In the genomic region with DNA sequence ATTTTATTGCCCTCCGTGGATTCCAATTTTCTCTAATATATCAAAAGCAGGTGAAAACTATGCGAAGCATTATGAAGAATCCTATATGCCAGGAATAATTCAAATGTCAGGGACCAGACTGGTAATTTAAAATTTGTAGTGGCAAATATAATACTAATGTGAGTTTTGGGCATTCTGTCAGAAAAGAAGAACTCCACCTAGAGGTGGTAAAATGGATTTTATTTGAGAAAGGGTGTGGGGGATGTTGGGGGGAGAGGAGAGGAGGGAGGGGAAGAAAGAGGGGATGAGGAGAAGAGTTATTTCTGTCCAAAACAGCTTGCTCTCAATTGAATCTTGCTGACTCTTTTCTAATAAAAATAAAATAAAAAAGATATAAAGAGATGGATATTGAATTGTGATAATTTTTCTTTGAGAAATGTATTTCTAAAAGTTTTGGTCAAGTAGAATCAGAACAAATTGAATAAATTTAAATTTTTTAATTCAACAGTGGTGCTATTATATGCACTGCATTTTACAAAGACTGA, we compare ENCODE assay signal across 20 cellular contexts.
DNase-seq lines count a peak whose midpoint lies in the region; ATAC-seq and TF ChIP-seq lines count a peak whose summit lies in the region.
"Had no signal": no experiment of that assay in that cellular context is flagged by ENCODE, and none has a peak within 500 bp of the region (broad histone marks: within the 10 kb centered on the region; RNA-seq: fewer than 3 reads in every experiment).

No MANE protein-coding gene starts in this region.

- in situ Hi-C loops in GM13977 (cut with MboI; ENCODE audit: low pct_unique_long_range_greater_than_20kb, low sequenced_read_pairs, unreplicated experiment) = no loop called here

- DNase-seq in GM13977 (ENCODE audit: low spot score) (peak; percentile 6), Karpas-422 (no peak), WERI-Rb-1 (no peak), D341Med (ENCODE audit: low spot score) (no peak), NCI-H2107 treated with DMSO at 0.1 percent for 48 hours (lab: John Stamatoyannopoulos, UW; ENCODE audit: unreplicated experiment) (no peak)
- DNase-seq: activated CD4-positive, alpha-beta T cell treated with anti-CD3 and anti-CD28 coated beads for 48 hours; activated CD8-positive, alpha-beta memory T cell treated with anti-CD3 and anti-CD28 coated beads, Interleukin-2, amount 10 ng/mL, durations not matched to agents 7 days and 5 days; colonic mucosa; HFFc6; mammary epithelial cell; naive thymus-derived CD4-positive, alpha-beta T cell; NCI-H2171 treated with DMSO at 0.1 percent for 48 hours; stimulated activated CD4-positive, alpha-beta T cell treated with anti-CD3 and anti-CD28 coated beads, Interleukin-2, amount 100 ng/mL, for 24 hours had no signal

- no peaks in the 10 kb centered on the region for H4K20me1 ChIP-seq in Karpas-422 (ENCODE audit: insufficient read depth, low read depth, low read length)

- H3K9me3 ChIP-seq in Karpas-422 (ENCODE audit: low read length) = peaks cover 6% of the 10 kb centered on the region
- no peaks in the 10 kb centered on the region for H3K9me3 ChIP-seq in WERI-Rb-1 (ENCODE audit: severe bottlenecking)
- H3K9me3 ChIP-seq: colonic mucosa had no signal

- H3K27ac ChIP-seq in Karpas-422 (ENCODE audit: low read length) (no peak overlapping the region), WERI-Rb-1 (no peak overlapping the region)
- H3K27ac ChIP-seq: colonic mucosa, hepatocyte, KMS-11, tibial nerve had no signal

- no peak overlapping the region for H3K4me2 ChIP-seq in Karpas-422 (ENCODE audit: low read depth, low read length, poor library complexity, severe bottlenecking)
- H3K4me2 ChIP-seq: hepatocyte, KMS-11 had no signal

- no peaks in the 10 kb centered on the region for H3K27me3 Mint-ChIP-seq in nephron (ENCODE audit: low read depth)
- H3K27me3 Mint-ChIP-seq: activated CD8-positive, alpha-beta memory T cell treated with anti-CD3 and anti-CD28 coated beads, Interleukin-2, amount 10 ng/mL, durations not matched to agents 7 days and 5 days; activated naive CD8-positive, alpha-beta T cell; naive thymus-derived CD4-positive, alpha-beta T cell; stimulated activated naive CD8-positive, alpha-beta T cell treated with anti-CD3 and anti-CD28 coated beads, Interleukin-15, Interleukin-2, amounts not matched to agents 100 ng/mL and 50 ng/mL, for 24 hours had no signal

- peak overlapping the region; percentile 90 for H2AFZ ChIP-seq in Karpas-422 (ENCODE audit: low read length)
- H2AFZ ChIP-seq: hepatocyte had no signal

- H3K9ac ChIP-seq in Karpas-422 (ENCODE audit: low read length) = no peak overlapping the region
- H3K9ac ChIP-seq: KMS-11 had no signal

- TF ChIP-seq CTCF in GM13977 (IDR thresholded peaks at IDR 0.05; ENCODE audit: extremely low read depth, insufficient read depth, missing control alignments) = peak; percentile 9
- 0 out of 2 replicates have a peak, but pooled peaks have one; percentile 5 for TF ChIP-seq CTCF in WERI-Rb-1 (IDR thresholded peaks at IDR 0.05; ENCODE audit: low read depth, low read length)
- TF ChIP-seq CTCF in nephron (IDR thresholded peaks at IDR 0.05; ENCODE audit: unreplicated experiment in 3 of 3) = peak in 2 of 3 experiments; percentile 11 to 28

- no peak overlapping the region for H3K4me3 Mint-ChIP-seq in nephron
- H3K4me3 Mint-ChIP-seq: activated CD8-positive, alpha-beta memory T cell treated with anti-CD3 and anti-CD28 coated beads, Interleukin-2, amount 10 ng/mL, durations not matched to agents 7 days and 5 days; activated naive CD8-positive, alpha-beta T cell; HFFc6; naive thymus-derived CD4-positive, alpha-beta T cell; stimulated activated naive CD8-positive, alpha-beta T cell treated with anti-CD3 and anti-CD28 coated beads, Interleukin-15, Interleukin-2, amounts not matched to agents 100 ng/mL and 50 ng/mL, for 24 hours had no signal

- ATAC-seq in GM21381 (IDR thresholded peaks at IDR 0.05; ENCODE audit: unreplicated experiment) = no peak
- ATAC-seq: activated CD8-positive, alpha-beta memory T cell treated with anti-CD3 and anti-CD28 coated beads, Interleukin-2, amount 10 ng/mL, durations not matched to agents 7 days and 5 days; naive thymus-derived CD4-positive, alpha-beta T cell had no signal

- H3K36me3 ChIP-seq in Karpas-422 (ENCODE audit: insufficient read depth, low read length) (no peaks in the 10 kb centered on the region; the same call in 1 of the 2 replicates), WERI-Rb-1 (no peaks in the 10 kb centered on the region)
- H3K36me3 ChIP-seq: colonic mucosa, tibial nerve had no signal

- H3K9me3 Mint-ChIP-seq in nephron = peaks cover 2% of the 10 kb centered on the region

- H3K36me3 Mint-ChIP-seq in nephron (ENCODE audit: low read depth) = no peaks in the 10 kb centered on the region
- H3K36me3 Mint-ChIP-seq: activated CD8-positive, alpha-beta memory T cell treated with anti-CD3 and anti-CD28 coated beads, Interleukin-2, amount 10 ng/mL, durations not matched to agents 7 days and 5 days; activated naive CD8-positive, alpha-beta T cell; naive thymus-derived CD4-positive, alpha-beta T cell had no signal

- no peaks in the 10 kb centered on the region for H3K4me1 Mint-ChIP-seq in nephron
- H3K4me1 Mint-ChIP-seq: activated CD8-positive, alpha-beta memory T cell treated with anti-CD3 and anti-CD28 coated beads, Interleukin-2, amount 10 ng/mL, durations not matched to agents 7 days and 5 days; naive thymus-derived CD4-positive, alpha-beta T cell had no signal

- H3K27me3 ChIP-seq in Karpas-422 (ENCODE audit: low read length) (no peaks in the 10 kb centered on the region), WERI-Rb-1 (ENCODE audit: insufficient read depth, low read depth, severe bottlenecking) (no peaks in the 10 kb centered on the region)
- H3K27me3 ChIP-seq: colonic mucosa, hepatocyte, tibial nerve had no signal

- no peaks in the 10 kb centered on the region for H3K79me2 ChIP-seq in Karpas-422 (ENCODE audit: low read length)
- H3K79me2 ChIP-seq: hepatocyte had no signal

- no peak overlapping the region for H3K27ac Mint-ChIP-seq in nephron
- H3K27ac Mint-ChIP-seq: activated CD8-positive, alpha-beta memory T cell treated with anti-CD3 and anti-CD28 coated beads, Interleukin-2, amount 10 ng/mL, durations not matched to agents 7 days and 5 days; activated naive CD8-positive, alpha-beta T cell; HFFc6; naive thymus-derived CD4-positive, alpha-beta T cell; stimulated activated naive CD8-positive, alpha-beta T cell treated with anti-CD3 and anti-CD28 coated beads, Interleukin-15, Interleukin-2, amounts not matched to agents 100 ng/mL and 50 ng/mL, for 24 hours had no signal

- H3K9me2 ChIP-seq in Karpas-422 (replicated peaks; ENCODE audit: insufficient read depth, low read length) = no peaks in the 10 kb centered on the region

- H3K4me3 ChIP-seq in Karpas-422 (ENCODE audit: low read length) (no peak overlapping the region), WERI-Rb-1 (ENCODE audit: low read depth, low read length) (no peak overlapping the region)
- H3K4me3 ChIP-seq: colonic mucosa, hepatocyte, tibial nerve had no signal

- no peaks in the 10 kb centered on the region for H3K4me1 ChIP-seq in Karpas-422 (ENCODE audit: low read length)
- H3K4me1 ChIP-seq: colonic mucosa, tibial nerve had no signal
